Comparison of ENCODE assay signal across 15 cellular contexts in genomic region chr3:52714335-52715302, GRCh38. TPM values are rescaled to one million over a fixed set of nuclear protein-coding genes. Genes with fewer than 3 reads are reported as not detected.
DNase-seq lines count a peak whose midpoint lies in the region; ATAC-seq and TF ChIP-seq lines count a peak whose summit lies in the region.
"Had no signal": no experiment of that assay in that cellular context is flagged by ENCODE, and none has a peak within 500 bp of the region (broad histone marks: within the 10 kb centered on the region; RNA-seq: fewer than 3 reads in every experiment).

No MANE protein-coding gene starts in this region.

- intact Hi-C loops in left lung (cut with DNase I), result no loop called here
- intact Hi-C loops in CD4-positive, alpha-beta memory T cell (cut with micrococcal nuclease), result no loop called here

- H3K27me3 ChIP-seq in HUES6 (ENCODE audit: control insufficient read depth, insufficient read depth, low read length) (no peaks in the 10 kb centered on the region), left lung (no peaks in the 10 kb centered on the region)
- no peaks in the 10 kb centered on the region for H3K27me3 ChIP-seq in CD4-positive, alpha-beta memory T cell (ENCODE audit: insufficient read depth, low read length)
- H3K27me3 ChIP-seq: SJSA1 had no signal

- H3K27ac ChIP-seq in HUES6 (ENCODE audit: low read depth, low read length) (no peak overlapping the region), left lung (no peak overlapping the region)
- no peak overlapping the region for H3K27ac ChIP-seq in CD4-positive, alpha-beta memory T cell (ENCODE audit: low read depth, low read length)
- H3K27ac ChIP-seq: SJSA1, VCaP had no signal

- H3K4me3 Mint-ChIP-seq in stimulated activated effector memory CD8-positive, alpha-beta T cell treated with anti-CD3 and anti-CD28 coated beads, Interleukin-12 subunit alpha, Interleukin-12 subunit beta, amount 100 ng/mL, for 72 hours, result no peak overlapping the region
- no peak overlapping the region for H3K4me3 Mint-ChIP-seq in CD4-positive, alpha-beta memory T cell
- no peak overlapping the region for H3K4me3 Mint-ChIP-seq in activated CD4-positive, alpha-beta memory T cell treated with anti-CD3 and anti-CD28 coated beads, Interleukin-2, amount 10 ng/mL, durations not matched to agents 7 days and 5 days
- H3K4me3 Mint-ChIP-seq: activated naive CD8-positive, alpha-beta T cell treated with anti-CD3 and anti-CD28 coated beads for 36 hours; CD8-positive, alpha-beta memory T cell had no signal

- no peaks in the 10 kb centered on the region for H3K9me3 ChIP-seq in HUES6 (ENCODE audit: control insufficient read depth, insufficient read depth, low read depth, low read length)
- no peaks in the 10 kb centered on the region for H3K9me3 ChIP-seq in left lung
- H3K9me3 ChIP-seq in CD4-positive, alpha-beta memory T cell (ENCODE audit: control insufficient read depth in 1 of 2, low read length in 2 of 2), result no peaks in the 10 kb centered on the region
- H3K9me3 ChIP-seq: SJSA1 had no signal

- POLR2A ChIA-PET in CD4-positive, alpha-beta memory T cell (lab: Charles Lee; ENCODE audit: partially characterized antibody), result no interaction called here
- POLR2A ChIA-PET in activated CD4-positive, alpha-beta memory T cell treated with anti-CD3 and anti-CD28 coated beads, Interleukin-2, amount 10 ng/mL, durations not matched to agents 7 days and 5 days (lab: Charles Lee), result interaction anchor here (2.0 kb wide), 1 partner anchor 9 kb away, joined by 10 read pairs; the partner anchor contains the start of genes GLT8D1 and SPCS1

- H3K9ac ChIP-seq in HUES6 (ENCODE audit: low read length), result peak overlapping the region; percentile 32

- H3K27ac Mint-ChIP-seq in stimulated activated effector memory CD8-positive, alpha-beta T cell treated with anti-CD3 and anti-CD28 coated beads, Interleukin-12 subunit alpha, Interleukin-12 subunit beta, amount 100 ng/mL, for 72 hours, result no peak overlapping the region
- no peak overlapping the region for H3K27ac Mint-ChIP-seq in CD4-positive, alpha-beta memory T cell
- no peak overlapping the region for H3K27ac Mint-ChIP-seq in activated CD4-positive, alpha-beta memory T cell treated with anti-CD3 and anti-CD28 coated beads, Interleukin-2, amount 10 ng/mL, durations not matched to agents 7 days and 5 days
- H3K27ac Mint-ChIP-seq: activated naive CD8-positive, alpha-beta T cell treated with anti-CD3 and anti-CD28 coated beads for 36 hours had no signal

- H3K36me3 ChIP-seq in HUES6 (ENCODE audit: control insufficient read depth, insufficient read depth, low read length) (peaks cover 12% of the 10 kb centered on the region), left lung (peaks cover 0 to 11% of the 10 kb centered on the region in 2 donors)
- peaks cover 6% of the 10 kb centered on the region for H3K36me3 ChIP-seq in CD4-positive, alpha-beta memory T cell (ENCODE audit: insufficient read depth, low read length)

- H3K4me1 ChIP-seq in HUES6 (ENCODE audit: control insufficient read depth, insufficient read depth, low read length), result peaks cover 6% of the 10 kb centered on the region
- H3K4me1 ChIP-seq in left lung, result peaks cover 0 to under 1% of the 10 kb centered on the region in 2 donors
- no peaks in the 10 kb centered on the region for H3K4me1 ChIP-seq in CD4-positive, alpha-beta memory T cell (ENCODE audit: insufficient read depth, low read length)
- H3K4me1 ChIP-seq: SJSA1 had no signal

- DNase-seq in epithelial cell of proximal tubule (ENCODE audit: low read depth), result no peak
- DNase-seq in left lung, result no peak
- DNase-seq in stimulated activated effector memory CD8-positive, alpha-beta T cell treated with anti-CD3 and anti-CD28 coated beads, Interleukin-12 subunit alpha, Interleukin-12 subunit beta, amount 100 ng/mL, for 72 hours (ENCODE audit: low spot score in 2 of 2), result no peak
- no peak for DNase-seq in stimulated activated CD4-positive, alpha-beta T cell treated with anti-CD3 and anti-CD28 coated beads, Interleukin-2, amount 100 ng/mL, for 24 hours
- DNase-seq in CD4-positive, alpha-beta memory T cell, result no peak
- no peak for DNase-seq in activated CD4-positive, alpha-beta memory T cell treated with anti-CD3 and anti-CD28 coated beads, Interleukin-2, amount 10 ng/mL, durations not matched to agents 7 days and 5 days
- DNase-seq: activated naive CD8-positive, alpha-beta T cell treated with anti-CD3 and anti-CD28 coated beads for 36 hours; CD8-positive, alpha-beta memory T cell; GDM1; NCI-H1092; NCI-H524 treated with DMSO at 0.1 percent for 48 hours had no signal

- no peak for TF ChIP-seq CTCF in epithelial cell of proximal tubule (conservative IDR thresholded peaks at IDR 0.05; ENCODE audit: low read depth, low read length)
- TF ChIP-seq CTCF in left lung (IDR thresholded peaks at IDR 0.05), result no peak

- H3K36me3 Mint-ChIP-seq in stimulated activated effector memory CD8-positive, alpha-beta T cell treated with anti-CD3 and anti-CD28 coated beads, Interleukin-12 subunit alpha, Interleukin-12 subunit beta, amount 100 ng/mL, for 72 hours, result peaks cover 27% of the 10 kb centered on the region
- H3K36me3 Mint-ChIP-seq in CD4-positive, alpha-beta memory T cell, result peaks cover 6 to 9% of the 10 kb centered on the region in 2 donors
- peaks cover 25% of the 10 kb centered on the region for H3K36me3 Mint-ChIP-seq in activated CD4-positive, alpha-beta memory T cell treated with anti-CD3 and anti-CD28 coated beads, Interleukin-2, amount 10 ng/mL, durations not matched to agents 7 days and 5 days (ENCODE audit: low read depth)

- no peaks in the 10 kb centered on the region for H3K4me1 Mint-ChIP-seq in stimulated activated effector memory CD8-positive, alpha-beta T cell treated with anti-CD3 and anti-CD28 coated beads, Interleukin-12 subunit alpha, Interleukin-12 subunit beta, amount 100 ng/mL, for 72 hours
- H3K4me1 Mint-ChIP-seq in CD4-positive, alpha-beta memory T cell, result peaks cover 1 to 6% (median 3%) of the 10 kb centered on the region in 4 donors
- H3K4me1 Mint-ChIP-seq in activated CD4-positive, alpha-beta memory T cell treated with anti-CD3 and anti-CD28 coated beads, Interleukin-2, amount 10 ng/mL, durations not matched to agents 7 days and 5 days, result peaks cover 2% of the 10 kb centered on the region

- ATAC-seq in left lung (peak; percentile 83), HG03469 (IDR thresholded peaks at IDR 0.05; ENCODE audit: unreplicated experiment) (no peak)
- peak; percentile 24 for ATAC-seq in stimulated activated effector memory CD8-positive, alpha-beta T cell treated with anti-CD3 and anti-CD28 coated beads, Interleukin-12 subunit alpha, Interleukin-12 subunit beta, amount 100 ng/mL, for 72 hours

- peaks cover 2% of the 10 kb centered on the region for H3K9me3 Mint-ChIP-seq in stimulated activated effector memory CD8-positive, alpha-beta T cell treated with anti-CD3 and anti-CD28 coated beads, Interleukin-12 subunit alpha, Interleukin-12 subunit beta, amount 100 ng/mL, for 72 hours
- H3K9me3 Mint-ChIP-seq in CD4-positive, alpha-beta memory T cell, result peaks cover 0 to 2% (median 0%) of the 10 kb centered on the region in 8 donors
- peaks cover under 1% of the 10 kb centered on the region for H3K9me3 Mint-ChIP-seq in activated CD4-positive, alpha-beta memory T cell treated with anti-CD3 and anti-CD28 coated beads, Interleukin-2, amount 10 ng/mL, durations not matched to agents 7 days and 5 days

- peak overlapping the region; percentile 73 for H3K4me3 ChIP-seq in HUES6 (ENCODE audit: low read depth, low read length)
- peak overlapping the region; percentile 35 for H3K4me3 ChIP-seq in epithelial cell of proximal tubule (ENCODE audit: low read depth, low read length)
- H3K4me3 ChIP-seq in left lung, result no peak overlapping the region
- H3K4me3 ChIP-seq in CD4-positive, alpha-beta memory T cell (ENCODE audit: low read length in 2 of 2), result no peak overlapping the region
- H3K4me3 ChIP-seq: SJSA1 had no signal

- no peaks in the 10 kb centered on the region for H3K27me3 Mint-ChIP-seq in CD4-positive, alpha-beta memory T cell
- no peaks in the 10 kb centered on the region for H3K27me3 Mint-ChIP-seq in activated CD4-positive, alpha-beta memory T cell treated with anti-CD3 and anti-CD28 coated beads, Interleukin-2, amount 10 ng/mL, durations not matched to agents 7 days and 5 days
- H3K27me3 Mint-ChIP-seq: activated naive CD8-positive, alpha-beta T cell treated with anti-CD3 and anti-CD28 coated beads for 36 hours; CD8-positive, alpha-beta memory T cell had no signal

- CTCF ChIA-PET in CD4-positive, alpha-beta memory T cell (lab: Charles Lee; ENCODE audit: partially characterized antibody), result no interaction called here
- CTCF ChIA-PET in activated CD4-positive, alpha-beta memory T cell treated with anti-CD3 and anti-CD28 coated beads, Interleukin-2, amount 10 ng/mL, durations not matched to agents 7 days and 5 days (lab: Charles Lee), result interaction anchor here (0.7 kb wide), 1 partner anchor 7 kb away, joined by 3 read pairs; no protein-coding TSS in a partner anchor

RNA-seq across cellular contexts. Expression of gene SPCS1, which starts 8.7 kb away (rescaled TPM):
- 171 and 212 TPM in 2 replicates for total RNA-seq in epithelial cell of proximal tubule
- total RNA-seq in left lung, result 100 to 1,000 TPM in 1 of 2 donors, 10 to 100 TPM in 1; 94.5 to 102 TPM
- 10 to 100 TPM; 90.5 to 94.7 TPM for total RNA-seq in CD4-positive, alpha-beta memory T cell
- polyA plus RNA-seq in CD4-positive, alpha-beta memory T cell, result 100 to 1,000 TPM; 315 to 331 TPM
- 100 to 1,000 TPM; 107 to 108 TPM for total RNA-seq in activated CD4-positive, alpha-beta memory T cell treated with anti-CD3 and anti-CD28 coated beads, Interleukin-2, amount 10 ng/mL, durations not matched to agents 7 days and 5 days

RNA-seq across cellular contexts. Expression of gene GLT8D1, which starts 9.0 kb away (rescaled TPM):
- total RNA-seq in epithelial cell of proximal tubule (59.2 and 59.5 TPM in 2 replicates), left lung (10 to 100 TPM; 46.9 to 58.6 TPM)
- 10 to 100 TPM; 49.7 to 49.9 TPM for total RNA-seq in CD4-positive, alpha-beta memory T cell
- polyA plus RNA-seq in CD4-positive, alpha-beta memory T cell, result 10 to 100 TPM; 61.1 to 68.8 TPM
- 10 to 100 TPM; 43.4 to 46.7 TPM for total RNA-seq in activated CD4-positive, alpha-beta memory T cell treated with anti-CD3 and anti-CD28 coated beads, Interleukin-2, amount 10 ng/mL, durations not matched to agents 7 days and 5 days

RNA-seq across cellular contexts. Expression of gene GNL3, which starts 28.8 kb away (rescaled TPM):
- total RNA-seq in epithelial cell of proximal tubule (128 and 141 TPM in 2 replicates), left lung (10 to 100 TPM; 44.5 to 74.7 TPM)
- total RNA-seq in CD4-positive, alpha-beta memory T cell, result 10 to 100 TPM; 80.3 to 88.4 TPM
- polyA plus RNA-seq in CD4-positive, alpha-beta memory T cell, result 10 to 100 TPM; 47.9 to 70.1 TPM
- total RNA-seq in activated CD4-positive, alpha-beta memory T cell treated with anti-CD3 and anti-CD28 coated beads, Interleukin-2, amount 10 ng/mL, durations not matched to agents 7 days and 5 days, result 10 to 100 TPM; 66.8 to 67.5 TPM

RNA-seq across cellular contexts. Expression of gene PBRM1, which starts 28.9 kb away (rescaled TPM):
- total RNA-seq in epithelial cell of proximal tubule, result 40.5 and 51.5 TPM in 2 replicates
- 10 to 100 TPM; 63.0 to 79.8 TPM for total RNA-seq in left lung
- 10 to 100 TPM; 74.2 to 78.5 TPM for total RNA-seq in CD4-positive, alpha-beta memory T cell
- 10 to 100 TPM; 67.9 to 91.6 TPM for polyA plus RNA-seq in CD4-positive, alpha-beta memory T cell
- total RNA-seq in activated CD4-positive, alpha-beta memory T cell treated with anti-CD3 and anti-CD28 coated beads, Interleukin-2, amount 10 ng/mL, durations not matched to agents 7 days and 5 days, result 10 to 100 TPM; 69.0 to 70.2 TPM

RNA-seq across cellular contexts. Expression of gene NEK4, which starts 56.1 kb away (rescaled TPM):
- 13.3 and 22.9 TPM in 2 replicates for total RNA-seq in epithelial cell of proximal tubule
- 10 to 100 TPM; 23.6 to 29.0 TPM for total RNA-seq in left lung
- total RNA-seq in CD4-positive, alpha-beta memory T cell, result 10 to 100 TPM; 26.8 to 27.9 TPM
- 10 to 100 TPM in 1 of 2 donors, 1 to 10 TPM in 1; 7.0 to 12.9 TPM for polyA plus RNA-seq in CD4-positive, alpha-beta memory T cell
- total RNA-seq in activated CD4-positive, alpha-beta memory T cell treated with anti-CD3 and anti-CD28 coated beads, Interleukin-2, amount 10 ng/mL, durations not matched to agents 7 days and 5 days, result 10 to 100 TPM; 17.8 to 19.1 TPM

Comparison
In these comparisons a context has a peak if more than half of its experiments do, and no peak if none do; other contexts are left out.
1. H3K4me3 ChIP-seq: peak in HUES6 (single experiment) and epithelial cell of proximal tubule (single experiment); none in left lung (0 of 2) and CD4-positive, alpha-beta memory T cell (0 of 2).